24 cellular contexts compared by ENCODE assay signal in genomic region chr5:18195910-18196309, GRCh38.
"Had no signal": no experiment of that assay in that cellular context is flagged by ENCODE, and none has a peak within 500 bp of the region (broad histone marks: within the 10 kb centered on the region; RNA-seq: fewer than 3 reads in every experiment).

No MANE protein-coding gene starts in this region.

- H3K4me3 ChIP-seq: dorsolateral prefrontal cortex, esophagus muscularis mucosa, heart right ventricle, prostate gland, sigmoid colon, stomach, thyroid gland, vagina had no signal

- H3K9me3 ChIP-seq: prostate gland, thyroid gland, vagina had no signal

- DNase-seq: dorsolateral prefrontal cortex; effector CD4-positive, alpha-beta T cell; foreskin melanocyte; glutamatergic neuron; heart right ventricle; hippocampal formation; kidney glomerular epithelial cell; left colon; mesendoderm; midbrain; naive thymus-derived CD4-positive, alpha-beta T cell; nucleus accumbens; right cardiac atrium; sigmoid colon; stimulated activated CD4-positive, alpha-beta T cell treated with anti-CD3 and anti-CD28 coated beads, Interleukin-2, amount 100 ng/mL, for 24 hours; stimulated activated CD4-positive, alpha-beta T cell treated with anti-CD3 and anti-CD28 coated beads, Interleukin-4, amount 100 ng/mL, for 24 hours; stimulated activated naive CD4-positive, alpha-beta T cell treated with Interleukin-2 at 50 U/mL for 16 hours; stomach; thyroid gland; trophoblast cell had no signal

- H3K36me3 ChIP-seq: esophagus muscularis mucosa, heart right ventricle, prostate gland, sigmoid colon, stomach, thyroid gland, vagina had no signal

- H3K27ac ChIP-seq: dorsolateral prefrontal cortex, esophagus muscularis mucosa, heart right ventricle, prostate gland, sigmoid colon, stomach, thyroid gland, vagina had no signal

- H3K4me1 ChIP-seq: esophagus muscularis mucosa, heart right ventricle, prostate gland, sigmoid colon, stomach, thyroid gland, vagina had no signal

- H3K27me3 ChIP-seq: dorsolateral prefrontal cortex, esophagus muscularis mucosa, heart right ventricle, sigmoid colon, stomach, thyroid gland, vagina had no signal

- ATAC-seq: heart right ventricle; left colon; naive thymus-derived CD4-positive, alpha-beta T cell; right cardiac atrium; stimulated activated effector memory CD8-positive, alpha-beta T cell treated with anti-CD3 and anti-CD28 coated beads, Interleukin-12 subunit alpha, Interleukin-12 subunit beta, amount 100 ng/mL, for 72 hours had no signal
